29 cellular contexts compared by ENCODE assay signal in genomic region chr2:221606369-221606768, GRCh38. TPM values are rescaled to one million over a fixed set of nuclear protein-coding genes. Genes with fewer than 3 reads are reported as not detected.
A peak's percentile ranks its signal among the peaks of the same experiment; 100 is the strongest.
DNase-seq lines count a peak whose midpoint lies in the region; ATAC-seq and TF ChIP-seq lines count a peak whose summit lies in the region.
"Had no signal": no experiment of that assay in that cellular context is flagged by ENCODE, and none has a peak within 500 bp of the region (broad histone marks: within the 10 kb centered on the region; RNA-seq: fewer than 3 reads in every experiment).

No MANE protein-coding gene starts in this region.

- H3K27ac ChIP-seq in caudate nucleus (ENCODE audit: low read depth, low read length): peak overlapping the region; percentile 89
- H3K27ac ChIP-seq in esophagus squamous epithelium: no peak overlapping the region
- H3K27ac ChIP-seq: adrenal gland, coronary artery, pancreas, SJSA1, upper lobe of right lung had no signal

- ATAC-seq in GM18861 (IDR thresholded peaks at IDR 0.05; ENCODE audit: unreplicated experiment): no peak
- ATAC-seq: activated CD8-positive, alpha-beta T cell treated with anti-CD3 and anti-CD28 coated beads, Interleukin-2, amount 10 ng/mL, durations not matched to agents 7 days and 5 days; activated T-helper 17 cell treated with anti-CD3 and anti-CD28 coated beads, Interleukin-2, amount 50 U/mL, for 72 hours; natural killer cell treated with Interleukin-12 subunit alpha and Interleukin-12 subunit beta and Interleukin-15 and Interleukin-18, amount 100 ng/mL, for 72 hours; pancreas; upper lobe of right lung had no signal

- DNase-seq in NCI-H748 (lab: John Stamatoyannopoulos, UW; ENCODE audit: unreplicated experiment): peak; percentile 80
- DNase-seq in NCI-H748 treated with DMSO at 0.1 percent for 48 hours (lab: John Stamatoyannopoulos, UW): no peak
- DNase-seq in caudate nucleus (lab: John Stamatoyannopoulos, UW): peak in 33 of 61 donors; percentile 4 to 85 (median 26)
- peak; percentile 37 for DNase-seq in iPS-NIHi11 (ENCODE audit: low spot score)
- no peak for DNase-seq in GM10266 (ENCODE audit: extremely low spot score)
- no peak for DNase-seq in erythroblast (lab: John Stamatoyannopoulos, UW)
- DNase-seq in esophagus squamous epithelium (lab: John Stamatoyannopoulos, UW): no peak
- DNase-seq: activated CD4-positive, alpha-beta T cell treated with anti-CD3 and anti-CD28 coated beads for 4 hours; activated CD8-positive, alpha-beta T cell treated with anti-CD3 and anti-CD28 coated beads, Interleukin-2, amount 10 ng/mL, durations not matched to agents 7 days and 5 days; activated naive CD4-positive, alpha-beta T cell treated with anti-CD3 and anti-CD28 coated beads, Interleukin-2, amount 10 ng/mL, durations not matched to agents 7 days and 5 days; adrenal gland; CD4-positive, alpha-beta T cell; effector memory CD4-positive, alpha-beta T cell; glutamatergic neuron; KBM-7; NCI-H1092 treated with DMSO at 0.1 percent for 48 hours; NCI-H187; NCI-H226; pancreas; RPMI8226; small intestine; stimulated activated naive CD4-positive, alpha-beta T cell treated with Interleukin-2 at 50 U/mL for 16 hours; T-helper 9 cell; upper lobe of right lung had no signal

- TF ChIP-seq CTCF in GM10266 (IDR thresholded peaks at IDR 0.05; ENCODE audit: control insufficient read depth, insufficient read depth, low read depth, missing control alignments): no peak
- no peak for TF ChIP-seq CTCF in esophagus squamous epithelium (IDR thresholded peaks at IDR 0.05)

- intact Hi-C loops in esophagus squamous epithelium (cut with DNase I): no loop called here

- peaks cover 0 to 13% (median 0%) of the 10 kb centered on the region in 4 donors for H3K27me3 ChIP-seq in esophagus squamous epithelium
- H3K27me3 ChIP-seq: adrenal gland, pancreas, SJSA1, upper lobe of right lung had no signal

- H3K9me3 ChIP-seq in esophagus squamous epithelium: no peaks in the 10 kb centered on the region
- H3K9me3 ChIP-seq: adrenal gland, pancreas, SJSA1, upper lobe of right lung had no signal

- H3K4me3 ChIP-seq in esophagus squamous epithelium: no peak overlapping the region
- H3K4me3 ChIP-seq: adrenal gland, coronary artery, pancreas, SJSA1, upper lobe of right lung had no signal

- no peaks in the 10 kb centered on the region for H3K4me1 ChIP-seq in esophagus squamous epithelium
- H3K4me1 ChIP-seq: adrenal gland, pancreas, SJSA1, upper lobe of right lung had no signal

- TF ChIP-seq POLR2A in erythroblast (IDR thresholded peaks at IDR 0.05; ENCODE audit: low read length) (no peak), esophagus squamous epithelium (IDR thresholded peaks at IDR 0.05) (no peak)

- 50 to 57% methylated on average over 6 of the region's 6 CpGs for WGBS in esophagus squamous epithelium, 2 donors

- no peaks in the 10 kb centered on the region for H3K36me3 ChIP-seq in esophagus squamous epithelium
- H3K36me3 ChIP-seq: adrenal gland, pancreas, SJSA1, upper lobe of right lung had no signal

RNA-seq across cellular contexts. Expression of gene EPHA4, which starts 34.3 kb away (rescaled TPM):
- total RNA-seq in esophagus squamous epithelium: 10 to 100 TPM in 3 of 4 donors, 1 to 10 TPM in 1; 5.9 to 30.3 (median 25.2) TPM

Comparison
In these comparisons a context has a peak if more than half of its experiments do, and no peak if none do; other contexts are left out.
1. DNase-seq: peak in NCI-H748 (single experiment), caudate nucleus (33 of 61) and iPS-NIHi11 (single experiment); none in NCI-H748 treated with DMSO at 0.1 percent for 48 hours (single experiment), GM10266 (single experiment), erythroblast (0 of 2) and esophagus squamous epithelium (single experiment).